Comparison of ENCODE assay signal across 9 cellular contexts in genomic region chr1:226407497-226408284, GRCh38. TPM values are rescaled to one million over a fixed set of nuclear protein-coding genes. Genes with fewer than 3 reads are reported as not detected.
A peak's percentile ranks its signal among the peaks of the same experiment; 100 is the strongest.
DNase-seq lines count a peak whose midpoint lies in the region; ATAC-seq, FAIRE-seq and TF ChIP-seq lines count a peak whose summit lies in the region.
"Had no signal": no experiment of that assay in that cellular context is flagged by ENCODE, and none has a peak within 500 bp of the region (broad histone marks: within the 10 kb centered on the region; RNA-seq: fewer than 3 reads in every experiment).

PARP1 (minus strand) TSS chr1:226408093; CDS start chr1:226407929, 164 bp downstream.

- H3K4me3 ChIP-seq in bronchial epithelial cell (ENCODE audit: low read depth, low read length): peak within 1 kb of the TSS; percentile 64

- ATAC-seq in GM18909 (IDR thresholded peaks at IDR 0.05; ENCODE audit: poor library complexity, unreplicated experiment) (peak; percentile 75), HG03159 (IDR thresholded peaks at IDR 0.05; ENCODE audit: unreplicated experiment) (peak; percentile 73), WTC11 (peak; percentile 71)

- no peak; the same call in 1 of the 2 replicates for TF ChIP-seq CTCF in AG09319 (IDR thresholded peaks at IDR 0.05; ENCODE audit: low read depth, low read length)
- TF ChIP-seq CTCF in WTC11 (IDR thresholded peaks at IDR 0.05): peak; percentile 86
- TF ChIP-seq CTCF in bronchial epithelial cell (IDR thresholded peaks at IDR 0.05; ENCODE audit: insufficient read depth, low read length, severe bottlenecking): peak; percentile 36

- H3K27me3 Mint-ChIP-seq in WTC11 (ENCODE audit: low read depth): no peaks in the 10 kb centered on the region

- H3K4me3 Mint-ChIP-seq in WTC11: peak within 1 kb of the TSS; percentile 99

- H3K27me3 ChIP-seq in bronchial epithelial cell (ENCODE audit: control insufficient read depth, insufficient read depth, low read length): no peaks in the 10 kb centered on the region

- peaks cover 43% of the 10 kb centered on the region for H3K4me1 Mint-ChIP-seq in WTC11

- no peaks in the 10 kb centered on the region for H3K36me3 ChIP-seq in bronchial epithelial cell (ENCODE audit: control insufficient read depth, insufficient read depth, low read length)

- CTCF ChIA-PET in WTC11 (lab: Charles Lee): interaction anchor here (0.5 to 4.3 kb wide), 56 partner anchors 9 to 1040 kb away, joined by 3 to 40 read pairs (median 5); partner anchors contain the start of genes SDE2 and STUM

- peak within 1 kb of the TSS; percentile 99 for H3K27ac Mint-ChIP-seq in WTC11

- peaks cover under 1% of the 10 kb centered on the region for H3K36me3 Mint-ChIP-seq in WTC11

- DNase-seq in AG09319 (ENCODE audit: extremely low read depth, low read depth) (peak; percentile 73), NCI-H226 (peak; percentile 39), WTC11 (ENCODE audit: low spot score) (peak; percentile 82), bronchial epithelial cell (ENCODE audit: low read depth) (peak; percentile 69), inferior parietal cortex (ENCODE audit: extremely low spot score) (peak; percentile 85)
- DNase-seq in stimulated activated CD4-positive, alpha-beta T cell treated with anti-CD3 and anti-CD28 coated beads, Interleukin-12 subunit alpha, Interleukin-12 subunit beta, amount 100 ng/mL, for 24 hours (ENCODE audit: low read depth in 2 of 2): peak; percentile 79 to 84

- FAIRE-seq in bronchial epithelial cell (lab: Jason Lieb, UNC): no peak
- FAIRE-seq: colon had no signal

- POLR2A ChIA-PET in WTC11 (lab: Charles Lee): interaction anchor here (0.9 to 1.3 kb wide), 3 partner anchors 49 to 143 kb away, joined by 3 to 4 read pairs (median 3); partner anchors contain the start of gene LIN9

- H3K9me3 Mint-ChIP-seq in WTC11: no peaks in the 10 kb centered on the region; the same call in 1 of the 2 replicates

TF ChIP-seq in WTC11, 78 proteins besides CTCF, POLR2A, EP300 and RAD21 (continues in another document):
- TF ChIP-seq JAZF1 (CRISPR knock-in tag; IDR thresholded peaks at IDR 0.05) (no peak), NR3C1 (CRISPR knock-in tag; conservative IDR thresholded peaks at IDR 0.05; ENCODE audit: low read depth) (no peak), MAX (CRISPR knock-in tag; IDR thresholded peaks at IDR 0.05) (peak; percentile 30; the same call in 1 of the 2 replicates), CBFB (CRISPR knock-in tag; IDR thresholded peaks at IDR 0.05; ENCODE audit: low read depth) (no peak), SMAD3 (CRISPR knock-in tag; IDR thresholded peaks at IDR 0.05; ENCODE audit: borderline replicate concordance) (no peak), ZNF396 (CRISPR knock-in tag; IDR thresholded peaks at IDR 0.05; ENCODE audit: borderline replicate concordance) (no peak; the same call in 1 of the 2 replicates), HMGXB4 (CRISPR knock-in tag; IDR thresholded peaks at IDR 0.05) (peak; percentile 70; the same call in 1 of the 2 replicates), ZNF138 (CRISPR knock-in tag; conservative IDR thresholded peaks at IDR 0.05) (no peak), ATF2 (CRISPR knock-in tag; IDR thresholded peaks at IDR 0.05; ENCODE audit: borderline replicate concordance, low read depth) (no peak), ATF6 (CRISPR knock-in tag; IDR thresholded peaks at IDR 0.05) (no peak), E2F5 (CRISPR knock-in tag; IDR thresholded peaks at IDR 0.05) (0 out of 2 replicates have a peak, but pooled peaks have one; percentile 61), FOXK1 (CRISPR knock-in tag; IDR thresholded peaks at IDR 0.05) (peak; percentile 60; the same call in 1 of the 2 replicates), IRF2 (CRISPR knock-in tag; IDR thresholded peaks at IDR 0.05; ENCODE audit: borderline replicate concordance, low read depth) (no peak), GTF2I (CRISPR knock-in tag; conservative IDR thresholded peaks at IDR 0.05) (no peak), IRF1 (CRISPR knock-in tag; IDR thresholded peaks at IDR 0.05) (0 out of 2 replicates have a peak, but pooled peaks have one; percentile 33), JUN (CRISPR knock-in tag; IDR thresholded peaks at IDR 0.05) (no peak), FOXP4 (CRISPR knock-in tag; IDR thresholded peaks at IDR 0.05) (0 out of 2 replicates have a peak, but pooled peaks have one; percentile 45), CREM (CRISPR knock-in tag; IDR thresholded peaks at IDR 0.05) (peak; percentile 66), RORB (CRISPR knock-in tag; IDR thresholded peaks at IDR 0.05) (no peak)

RNA-seq across cellular contexts. Expression of gene PARP1, which starts in this region (rescaled TPM):
- total RNA-seq in WTC11 (2021) (366 to 376 TPM (median 371 TPM) in 3 replicates), bronchial epithelial cell (18.4 and 26.1 TPM in 2 replicates)

Comparison
In these comparisons a context has a peak if more than half of its experiments do, and no peak if none do; other contexts are left out.
1. Peak in every context shown above with its lines: DNase-seq, ATAC-seq and H3K4me3 ChIP-seq.
2. RNA of gene PARP1 (total RNA-seq): 366 to 376 TPM in WTC11; 18.4 to 26.1 TPM in bronchial epithelial cell; every median in the first group is over 10 times any median in the second.